ENCODE assay signal across 18 cellular contexts in the genomic region with DNA sequence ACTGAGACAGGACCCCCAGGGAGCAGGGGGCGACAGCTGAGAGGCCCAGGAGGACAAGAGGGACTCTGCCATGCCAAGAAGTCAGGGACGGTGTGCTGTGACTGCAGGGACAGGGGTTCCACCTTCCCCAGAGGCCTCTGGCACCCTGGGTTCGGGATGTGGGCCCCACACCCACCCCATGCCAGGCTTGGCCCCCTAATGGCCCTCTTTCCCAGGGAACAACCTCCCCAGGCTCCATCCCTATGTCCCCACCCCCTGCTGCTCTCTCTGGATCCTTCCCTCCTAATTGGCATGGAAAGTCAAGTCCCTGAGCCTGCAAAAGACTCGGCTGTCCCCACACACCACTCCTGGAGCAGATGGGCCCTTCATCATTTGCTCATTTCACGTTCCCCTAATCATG.
DNase-seq lines count a peak whose midpoint lies in the region; ATAC-seq, FAIRE-seq and TF ChIP-seq lines count a peak whose summit lies in the region.
"Had no signal": no experiment of that assay in that cellular context is flagged by ENCODE, and none has a peak within 500 bp of the region (broad histone marks: within the 10 kb centered on the region; RNA-seq: fewer than 3 reads in every experiment).

No MANE protein-coding gene starts in this region.

- peak overlapping the region; percentile 48 for H3K27ac ChIP-seq in HUES48 (ENCODE audit: low read depth, low read length)
- H3K27ac ChIP-seq in RWPE1 = peak overlapping the region; percentile 100
- peak overlapping the region; percentile 58 for H3K27ac ChIP-seq in foreskin keratinocyte
- peak overlapping the region in 3 of 4 donors; percentile 58 to 65 (median 62) for H3K27ac ChIP-seq in pancreas
- no peak overlapping the region for H3K27ac ChIP-seq in transverse colon
- H3K27ac ChIP-seq in small intestine (ENCODE audit: low read depth in 1 of 2, low read length in 1 of 2) = no peak overlapping the region
- H3K27ac ChIP-seq: heart right ventricle, vagina had no signal

- H3K27me3 ChIP-seq in HUES48 (ENCODE audit: control insufficient read depth, insufficient read depth, low read length) (no peaks in the 10 kb centered on the region), foreskin keratinocyte (no peaks in the 10 kb centered on the region), pancreas (no peaks in the 10 kb centered on the region), transverse colon (no peaks in the 10 kb centered on the region), small intestine (ENCODE audit: control insufficient read depth in 2 of 2, insufficient read depth in 2 of 2, low read length in 2 of 2) (no peaks in the 10 kb centered on the region)
- H3K27me3 ChIP-seq: heart right ventricle, vagina had no signal

- FAIRE-seq in pancreas (lab: Jason Lieb, UNC) (no peak), small intestine (lab: Jason Lieb, UNC) (no peak)

- intact Hi-C loops in pancreas (cut with DNase I) (no loop called here), transverse colon (cut with DNase I; ENCODE audit: low total_unique reads) (no loop called here)

- H3K4me1 ChIP-seq in HUES48 (ENCODE audit: control insufficient read depth, insufficient read depth, low read length) (peaks cover 22% of the 10 kb centered on the region), foreskin keratinocyte (peaks cover 26% of the 10 kb centered on the region), pancreas (peaks cover 14 to 26% (median 20%) of the 10 kb centered on the region in 3 donors), transverse colon (no peaks in the 10 kb centered on the region), small intestine (ENCODE audit: control insufficient read depth in 2 of 2, insufficient read depth in 1 of 2, low read depth in 1 of 2, low read length in 1 of 2) (no peaks in the 10 kb centered on the region)

- in situ Hi-C loops in transverse colon (cut with MboI; ENCODE audit: low pct_ligation_motif_present in 1 of 4, low pct_unique_long_range_greater_than_20kb in 1 of 4, low sequenced_read_pairs in 3 of 4) = no loop called here

- no peaks in the 10 kb centered on the region for H3K9me3 ChIP-seq in HUES48 (ENCODE audit: control insufficient read depth, insufficient read depth, low read length)
- no peaks in the 10 kb centered on the region for H3K9me3 ChIP-seq in pancreas
- H3K9me3 ChIP-seq in transverse colon = no peaks in the 10 kb centered on the region
- H3K9me3 ChIP-seq in small intestine (ENCODE audit: control insufficient read depth, low read depth) = no peaks in the 10 kb centered on the region
- H3K9me3 ChIP-seq: heart right ventricle, vagina had no signal

- POLR2A ChIA-PET in RWPE1 (lab: Yijun Ruan, JAX; ENCODE audit: low non-redundant PET) = no interaction called here

- H3K9ac ChIP-seq in HUES48 (ENCODE audit: low read depth, low read length) = no peak overlapping the region

- TF ChIP-seq EP300 in transverse colon (IDR thresholded peaks at IDR 0.05; ENCODE audit: low read depth) = no peak

- no peak for DNase-seq in RWPE1 (ENCODE audit: low spot score)
- DNase-seq in foreskin keratinocyte = no peak
- DNase-seq in pancreas = no peak
- no peak for DNase-seq in transverse colon
- DNase-seq in small intestine = no peak
- no peak for DNase-seq in OCI-M2 (lab: John Stamatoyannopoulos, UW; ENCODE audit: unreplicated experiment)
- DNase-seq: activated CD4-positive, alpha-beta T cell treated with anti-CD3 and anti-CD28 coated beads, Interleukin-2, amount 50 U/mL, for 4 hours; activated naive CD4-positive, alpha-beta T cell treated with Interleukin-2 at 50 U/mL for 16 hours; aorta; heart right ventricle; HFFc6; NCI-H1436; NCI-H345; stimulated activated naive CD4-positive, alpha-beta T cell had no signal

- ATAC-seq in foreskin keratinocyte (no peak), pancreas (no peak), HG03469 (IDR thresholded peaks at IDR 0.05; ENCODE audit: unreplicated experiment) (no peak)
- ATAC-seq: heart right ventricle; natural killer cell treated with Interleukin-12 subunit alpha and Interleukin-12 subunit beta and Interleukin-15 and Interleukin-18, amount 100 ng/mL, for 72 hours had no signal

- CTCF ChIA-PET in RWPE1 (lab: Yijun Ruan, JAX) = interaction anchor here (0.6 to 1.1 kb wide), 3 partner anchors 8 to 294 kb away, joined by 3 read pairs; no protein-coding TSS in a partner anchor

- H3K36me3 ChIP-seq in HUES48 (ENCODE audit: control insufficient read depth, insufficient read depth, low read length) (no peaks in the 10 kb centered on the region), pancreas (no peaks in the 10 kb centered on the region), transverse colon (no peaks in the 10 kb centered on the region), small intestine (ENCODE audit: control insufficient read depth in 2 of 2, insufficient read depth in 2 of 2, low read length in 2 of 2) (peaks cover 0 to 3% of the 10 kb centered on the region in 2 donors)
- H3K36me3 ChIP-seq: heart right ventricle, vagina had no signal

- TF ChIP-seq POLR2A in transverse colon (IDR thresholded peaks at IDR 0.05) = no peak

- TF ChIP-seq CTCF in RWPE1 (conservative IDR thresholded peaks at IDR 0.05; ENCODE audit: low read depth) (no peak), foreskin keratinocyte (conservative IDR thresholded peaks at IDR 0.05) (no peak), pancreas (IDR thresholded peaks at IDR 0.05) (no peak), transverse colon (IDR thresholded peaks at IDR 0.05) (no peak)

- H3K4me3 ChIP-seq in HUES48 (ENCODE audit: low read depth, low read length) = no peak overlapping the region
- no peak overlapping the region for H3K4me3 ChIP-seq in pancreas
- H3K4me3 ChIP-seq in transverse colon = no peak overlapping the region
- H3K4me3 ChIP-seq in small intestine (ENCODE audit: low read depth in 1 of 2, low read length in 2 of 2) = no peak overlapping the region
- H3K4me3 ChIP-seq: heart right ventricle, vagina had no signal

- 83 to 90% methylated on average over 5 of the region's 5 CpGs for WGBS in pancreas, 2 donors
- 88% methylated on average over 5 of the region's 5 CpGs; no CpG with 5 or more reads in 1 of the 2 donors for WGBS in transverse colon (ENCODE audit: low coverage in 1 of 2), 2 donors
- 82 to 93% (median 86%) methylated on average over 5 of the region's 5 CpGs for WGBS in small intestine, 3 donors

Comparison
In these comparisons a context has a peak if more than half of its experiments do, and no peak if none do; other contexts are left out.
1. H3K27ac ChIP-seq: peak in HUES48 (single experiment), RWPE1 (single experiment), foreskin keratinocyte (single experiment) and pancreas (3 of 4); none in transverse colon (0 of 4) and small intestine (0 of 2).